16 cellular contexts compared by ENCODE assay signal in the genomic region with DNA sequence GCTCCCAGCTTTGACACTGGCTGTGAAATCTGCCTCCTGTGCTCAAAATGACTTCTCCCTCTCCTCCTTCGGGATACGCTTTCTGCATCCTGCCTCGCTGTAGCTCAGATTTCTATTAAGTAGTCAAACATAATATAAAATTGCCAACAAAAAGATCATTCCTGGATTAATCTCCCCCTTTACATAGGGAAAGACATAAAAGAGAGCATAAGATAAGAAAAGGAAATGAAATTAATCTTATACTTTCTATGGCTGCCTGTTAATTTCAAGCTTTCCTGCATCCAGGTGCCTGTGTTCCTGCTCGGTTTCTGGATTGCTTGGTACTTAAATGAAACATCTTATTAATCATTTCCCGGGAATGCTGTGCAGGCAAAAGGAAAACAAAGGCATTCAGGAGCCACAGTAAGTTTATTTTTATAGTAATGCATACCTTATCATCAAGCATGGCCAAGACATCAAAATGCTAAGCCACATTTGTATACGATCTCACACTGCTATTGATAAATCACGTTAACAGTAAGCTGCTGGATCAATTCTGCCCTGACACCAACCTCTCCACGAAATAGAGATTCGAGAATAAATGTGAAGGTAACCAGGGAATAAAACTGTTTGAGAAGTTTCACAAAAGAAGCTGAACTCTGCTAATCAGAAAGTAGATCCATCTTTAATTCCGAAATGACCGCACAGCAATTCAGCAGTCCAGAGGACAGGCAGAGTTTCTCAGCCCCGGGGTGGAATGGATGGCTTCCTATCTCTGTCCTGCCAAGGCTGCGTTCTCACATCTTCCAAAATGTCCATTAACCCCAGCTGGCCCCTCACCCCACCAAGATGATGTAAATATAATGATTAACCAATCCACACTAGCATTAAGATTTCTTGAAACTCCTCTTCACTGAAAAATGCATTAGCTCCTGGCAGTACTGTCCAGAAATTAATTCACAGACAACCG. TPM values are rescaled to one million over a fixed set of nuclear protein-coding genes. Genes with fewer than 3 reads are reported as not detected.
A peak's percentile ranks its signal among the peaks of the same experiment; 100 is the strongest.
DNase-seq lines count a peak whose midpoint lies in the region; ATAC-seq and TF ChIP-seq lines count a peak whose summit lies in the region.
"Had no signal": no experiment of that assay in that cellular context is flagged by ENCODE, and none has a peak within 500 bp of the region (broad histone marks: within the 10 kb centered on the region; RNA-seq: fewer than 3 reads in every experiment).

No MANE protein-coding gene starts in this region.

- no peak for TF ChIP-seq CTCF in osteocyte (IDR thresholded peaks at IDR 0.05)

- H3K4me1 Mint-ChIP-seq in osteocyte (ENCODE audit: unreplicated experiment) = peaks cover 17% of the 10 kb centered on the region
- H3K4me1 Mint-ChIP-seq: activated CD4-positive, alpha-beta T cell treated with anti-CD3 and anti-CD28 coated beads, Interleukin-2, amount 10 ng/mL, durations not matched to agents 7 days and 5 days had no signal

- no peak overlapping the region for H3K27ac Mint-ChIP-seq in osteocyte (ENCODE audit: unreplicated experiment)
- H3K27ac Mint-ChIP-seq: activated CD4-positive, alpha-beta T cell treated with anti-CD3 and anti-CD28 coated beads, Interleukin-2, amount 10 ng/mL, durations not matched to agents 7 days and 5 days had no signal

- no peak overlapping the region for H3K4me3 Mint-ChIP-seq in osteocyte (ENCODE audit: unreplicated experiment)
- H3K4me3 Mint-ChIP-seq: activated CD4-positive, alpha-beta T cell treated with anti-CD3 and anti-CD28 coated beads, Interleukin-2, amount 10 ng/mL, durations not matched to agents 7 days and 5 days had no signal

- no peaks in the 10 kb centered on the region for H3K9me3 Mint-ChIP-seq in osteocyte (ENCODE audit: unreplicated experiment)
- H3K9me3 Mint-ChIP-seq: activated CD4-positive, alpha-beta T cell treated with anti-CD3 and anti-CD28 coated beads, Interleukin-2, amount 10 ng/mL, durations not matched to agents 7 days and 5 days had no signal

- ATAC-seq in GM18517 (IDR thresholded peaks at IDR 0.05; ENCODE audit: unreplicated experiment) (no peak), GM18511 (IDR thresholded peaks at IDR 0.05; ENCODE audit: unreplicated experiment) (no peak)
- ATAC-seq: left lung, upper lobe of right lung had no signal

- no peaks in the 10 kb centered on the region for H3K27me3 Mint-ChIP-seq in osteocyte (ENCODE audit: unreplicated experiment)

- DNase-seq in EL (peak; percentile 56), M059J (ENCODE audit: low read depth) (peak; percentile 71), dermis blood vessel endothelial cell (peak; percentile 42), osteocyte (ENCODE audit: extremely low spot score, unreplicated experiment) (peak; percentile 49)
- no peak for DNase-seq in activated CD4-positive, CD25-positive, alpha-beta regulatory T cell treated with anti-CD3 and anti-CD28 coated beads, Interleukin-2, amount 50 U/mL, for 72 hours
- DNase-seq: activated CD4-positive, alpha-beta T cell treated with anti-CD3 and anti-CD28 coated beads, Interleukin-2, amount 10 ng/mL, durations not matched to agents 7 days and 5 days; activated naive CD4-positive, alpha-beta T cell; COR-L47; foreskin melanocyte; left lung; RPMI8226; stimulated activated naive CD4-positive, alpha-beta T cell; upper lobe of right lung had no signal

- no peaks in the 10 kb centered on the region for H3K36me3 Mint-ChIP-seq in osteocyte (ENCODE audit: unreplicated experiment)

RNA-seq across cellular contexts. Expression of a gene that starts 32.6 kb away (rescaled TPM):
- total RNA-seq in M059J (2014; rRNA removed; shearing (Covaris generic)) = 14.2 and 24.2 TPM in 2 replicates
- total RNA-seq in dermis blood vessel endothelial cell (0.17 and 0.19 TPM in 2 replicates), osteocyte (2.4 and 3.1 TPM in 2 replicates)
- total RNA-seq: activated CD4-positive, alpha-beta T cell treated with anti-CD3 and anti-CD28 coated beads, Interleukin-2, amount 10 ng/mL, durations not matched to agents 7 days and 5 days; mononuclear cell; upper lobe of right lung had no signal
